Comparison of ENCODE assay signal across 28 cellular contexts in the genomic region with DNA sequence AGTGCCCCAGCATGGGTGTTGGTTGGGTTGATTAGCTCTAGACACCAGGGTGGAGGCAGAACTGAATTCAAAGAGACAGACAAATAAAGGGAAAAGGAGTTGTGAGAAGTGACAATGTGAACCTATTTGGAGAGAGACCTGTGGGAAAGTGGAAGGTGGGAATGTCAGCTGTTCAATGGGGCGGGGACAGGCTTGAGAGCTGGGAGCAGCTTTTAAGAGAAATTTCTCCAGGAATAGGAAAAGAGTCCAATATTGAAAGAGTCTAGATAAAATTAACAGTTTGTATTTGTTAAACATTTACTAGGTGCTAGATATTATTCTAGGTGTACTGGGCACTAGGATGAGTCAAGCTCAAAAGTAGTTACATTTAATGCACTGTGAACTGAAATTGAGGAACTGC.
"Had no signal": no experiment of that assay in that cellular context is flagged by ENCODE, and none has a peak within 500 bp of the region (broad histone marks: within the 10 kb centered on the region; RNA-seq: fewer than 3 reads in every experiment).

No MANE protein-coding gene starts in this region.

- ATAC-seq: effector memory CD8-positive, alpha-beta T cell; esophagus mucosa; gastrocnemius medialis; heart right ventricle; left cardiac atrium; left lung; left ventricle myocardium superior; lower lobe of right lung; mucosa of descending colon had no signal

- H3K4me1 ChIP-seq: colonic mucosa, esophagus squamous epithelium, gastrocnemius medialis, heart right ventricle, left lung, lower lobe of right lung had no signal

- H3K36me3 Mint-ChIP-seq: mesothelial cell of epicardium, naive B cell had no signal

- H3K4me3 ChIP-seq: colonic mucosa, esophagus squamous epithelium, gastrocnemius medialis, heart right ventricle, left lung, lower lobe of right lung, mucosa of descending colon had no signal

- DNase-seq: colonic mucosa; cortex of kidney; effector CD8-positive, alpha-beta T cell; effector memory CD8-positive, alpha-beta T cell; endodermal cell; erythroblast; esophagus squamous epithelium; foreskin fibroblast; foreskin melanocyte; gastrocnemius medialis; glutamatergic neuron; head of caudate nucleus; heart right ventricle; hippocampal formation; left cardiac atrium; left lung; left ventricle myocardium superior; lower lobe of right lung; mesenchymal stem cell; mucosa of descending colon; naive B cell had no signal

- H3K9me3 Mint-ChIP-seq: dendritic cell treated with granulocyte-macrophage colony-stimulating factor and Interleukin-4, amounts not matched to agents 40 ng/mL and 50 ng/mL, for 4 days; effector memory CD8-positive, alpha-beta T cell; endodermal cell; mesothelial cell of epicardium had no signal

- H3K4me1 Mint-ChIP-seq: mesothelial cell of epicardium, naive B cell had no signal

- H3K27me3 ChIP-seq: colonic mucosa, esophagus squamous epithelium, gastrocnemius medialis, left lung had no signal

- H3K27me3 Mint-ChIP-seq: dendritic cell treated with granulocyte-macrophage colony-stimulating factor and Interleukin-4, amounts not matched to agents 40 ng/mL and 50 ng/mL, for 4 days had no signal

- H3K36me3 ChIP-seq: colonic mucosa, esophagus squamous epithelium, gastrocnemius medialis, heart right ventricle, left lung, lower lobe of right lung had no signal

- H3K9me3 ChIP-seq: colonic mucosa, esophagus squamous epithelium, gastrocnemius medialis, heart right ventricle, left lung, lower lobe of right lung, mucosa of descending colon had no signal

- FAIRE-seq: endometrium, islet of Langerhans, keratinocyte had no signal

- H3K4me3 Mint-ChIP-seq: dendritic cell treated with granulocyte-macrophage colony-stimulating factor and Interleukin-4, amounts not matched to agents 40 ng/mL and 50 ng/mL, for 4 days; effector memory CD8-positive, alpha-beta T cell; endodermal cell; mesothelial cell of epicardium; naive B cell had no signal

- H3K27ac Mint-ChIP-seq: dendritic cell treated with granulocyte-macrophage colony-stimulating factor and Interleukin-4, amounts not matched to agents 40 ng/mL and 50 ng/mL, for 4 days; effector memory CD8-positive, alpha-beta T cell; endodermal cell; mesothelial cell of epicardium; naive B cell had no signal

- H3K27ac ChIP-seq: colonic mucosa, epithelial cell of prostate, esophagus squamous epithelium, gastrocnemius medialis, heart right ventricle, left lung, lower lobe of right lung had no signal
